24 cellular contexts compared by ENCODE assay signal in the genomic region with DNA sequence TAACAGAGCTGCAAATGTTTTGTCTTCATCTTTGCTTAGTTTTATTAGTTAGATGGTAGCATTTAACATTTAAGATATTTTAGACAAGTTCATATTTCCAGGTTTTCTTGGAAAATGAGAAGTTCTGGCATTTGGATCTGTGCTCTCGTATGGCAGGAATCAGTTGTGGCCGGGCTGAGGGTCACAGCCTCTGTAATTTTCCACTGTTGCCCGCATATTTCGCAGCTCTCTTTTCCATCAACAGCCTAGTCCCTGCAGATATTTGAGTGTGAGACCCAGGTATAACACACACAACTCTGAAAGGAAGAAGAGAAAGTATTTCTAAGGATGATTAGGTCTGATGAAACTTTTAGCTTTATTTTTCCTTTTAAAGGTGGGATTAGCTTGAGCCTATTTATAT.
A peak's percentile ranks its signal among the peaks of the same experiment; 100 is the strongest.
DNase-seq lines count a peak whose midpoint lies in the region; ATAC-seq and TF ChIP-seq lines count a peak whose summit lies in the region.
"Had no signal": no experiment of that assay in that cellular context is flagged by ENCODE, and none has a peak within 500 bp of the region (broad histone marks: within the 10 kb centered on the region; RNA-seq: fewer than 3 reads in every experiment).

No MANE protein-coding gene starts in this region.

- H3K23ac ChIP-seq in mesendoderm (ENCODE audit: low read length), result no peak overlapping the region

- H3K4me1 ChIP-seq in mesendoderm (ENCODE audit: control insufficient read depth, low read depth, low read length), result no peaks in the 10 kb centered on the region

- H3K27ac ChIP-seq in mesendoderm (ENCODE audit: low read depth, low read length), result no peak overlapping the region
- H3K27ac ChIP-seq: HL-60, PC-9, SK-N-MC had no signal

- H3K79me1 ChIP-seq in mesendoderm (ENCODE audit: low read length), result no peaks in the 10 kb centered on the region

- no peak overlapping the region for H4K8ac ChIP-seq in mesendoderm (ENCODE audit: low read depth, low read length)

- no peak overlapping the region for H2AK5ac ChIP-seq in mesendoderm (ENCODE audit: low read length)

- H3K4me2 ChIP-seq in mesendoderm (ENCODE audit: low read length), result no peak overlapping the region
- H3K4me2 ChIP-seq: PC-9 had no signal

- H2BK5ac ChIP-seq in mesendoderm (ENCODE audit: low read length), result no peak overlapping the region

- no peak for DNase-seq in T-helper 2 cell treated with Interferon-gamma antibody and Interleukin-4, amounts not matched to agents 5 μg/mL and 100 μg/mL, for 36 hours (ENCODE audit: low spot score)
- DNase-seq in T-helper 2 cell, result no peak
- DNase-seq in WTC11 (ENCODE audit: low spot score), result no peak
- no peak for DNase-seq in D341Med (ENCODE audit: low spot score)
- no peak for DNase-seq in germinal center (ENCODE audit: low spot score)
- DNase-seq in mesendoderm, result no peak
- DNase-seq: 8988T; AML-193; C1 segment of cervical spinal cord; CD8-positive, alpha-beta T cell; DMS53; GDM1; NCI-H1417; NCI-H1694 treated with DMSO at 0.1 percent for 48 hours; NCI-H2107; NCI-H446 treated with DMSO at 0.1 percent for 48 hours; NCI-H526 treated with DMSO at 0.1 percent for 48 hours; PC-9; RPMI8226; SHP77 had no signal

- H3K79me2 ChIP-seq in mesendoderm (ENCODE audit: control insufficient read depth, insufficient read depth, low read length), result no peaks in the 10 kb centered on the region

- CTCF ChIA-PET in WTC11 (lab: Charles Lee), result interaction anchor here (0.9 to 1.3 kb wide), 2 partner anchors 17 to 22 kb away, joined by 3 to 4 read pairs; no protein-coding TSS in a partner anchor

- no peaks in the 10 kb centered on the region for H3K27me3 Mint-ChIP-seq in T-helper 2 cell treated with Interferon-gamma antibody and Interleukin-4, amounts not matched to agents 5 μg/mL and 100 μg/mL, for 36 hours (ENCODE audit: low read depth)
- H3K27me3 Mint-ChIP-seq in WTC11 (ENCODE audit: low read depth) (no peaks in the 10 kb centered on the region), nephron (ENCODE audit: low read depth) (no peaks in the 10 kb centered on the region)

- H3K27ac Mint-ChIP-seq in T-helper 2 cell treated with Interferon-gamma antibody and Interleukin-4, amounts not matched to agents 5 μg/mL and 100 μg/mL, for 36 hours, result peak overlapping the region; percentile 21
- H3K27ac Mint-ChIP-seq in WTC11 (peak overlapping the region; percentile 59; the same call in 1 of the 2 replicates), nephron (peak overlapping the region; percentile 38 to 87 (median 85))
- H3K27ac Mint-ChIP-seq: CD8-positive, alpha-beta T cell had no signal

- TF ChIP-seq CTCF in WTC11 (IDR thresholded peaks at IDR 0.05) (no peak), nephron (IDR thresholded peaks at IDR 0.05; ENCODE audit: unreplicated experiment in 3 of 3) (no peak)

- no peak overlapping the region for H3K4ac ChIP-seq in mesendoderm (ENCODE audit: low read depth, low read length)

- H2BK15ac ChIP-seq in mesendoderm (replicated peaks; ENCODE audit: low read depth), result no peak overlapping the region

- H3K4me3 Mint-ChIP-seq in T-helper 2 cell treated with Interferon-gamma antibody and Interleukin-4, amounts not matched to agents 5 μg/mL and 100 μg/mL, for 36 hours, result no peak overlapping the region
- H3K4me3 Mint-ChIP-seq in WTC11 (no peak overlapping the region), nephron (no peak overlapping the region)
- H3K4me3 Mint-ChIP-seq: CD8-positive, alpha-beta T cell had no signal

- no peak overlapping the region for H3K56ac ChIP-seq in mesendoderm (ENCODE audit: low read length)

- WGBS in mesendoderm (ENCODE audit: extremely low coverage, insufficient coverage, low lambda C conversion rate), result no CpG with 5 or more reads among the region's 4 CpGs

- no peak overlapping the region for H3K18ac ChIP-seq in mesendoderm (ENCODE audit: low read length)

- H4K5ac ChIP-seq in mesendoderm (ENCODE audit: low read length), result no peak overlapping the region

- no peak overlapping the region for H3K9ac ChIP-seq in mesendoderm (ENCODE audit: low read length)

- peaks cover 4% of the 10 kb centered on the region for H3K4me1 Mint-ChIP-seq in T-helper 2 cell treated with Interferon-gamma antibody and Interleukin-4, amounts not matched to agents 5 μg/mL and 100 μg/mL, for 36 hours (ENCODE audit: low read depth)
- H3K4me1 Mint-ChIP-seq in WTC11, result peaks cover 17% of the 10 kb centered on the region
- peaks cover 41% of the 10 kb centered on the region for H3K4me1 Mint-ChIP-seq in nephron

- H3K27me3 ChIP-seq in mesendoderm (ENCODE audit: insufficient read depth, low read length, poor library complexity), result no peaks in the 10 kb centered on the region

- ATAC-seq in WTC11, result peak; percentile 61
- no peak for ATAC-seq in GM19397 (IDR thresholded peaks at IDR 0.05; ENCODE audit: unreplicated experiment)
- ATAC-seq: CD8-positive, alpha-beta T cell had no signal

- H3K36me3 ChIP-seq in mesendoderm (ENCODE audit: control insufficient read depth, insufficient read depth, low read length), result no peaks in the 10 kb centered on the region

- no peak overlapping the region for H3K4me3 ChIP-seq in mesendoderm (ENCODE audit: low read length)
- H3K4me3 ChIP-seq: PC-9, SK-N-MC had no signal

- no peak overlapping the region for H2BK120ac ChIP-seq in mesendoderm (ENCODE audit: low read depth, low read length)

- POLR2A ChIA-PET in WTC11 (lab: Charles Lee), result no interaction called here

- H3K36me3 Mint-ChIP-seq in T-helper 2 cell treated with Interferon-gamma antibody and Interleukin-4, amounts not matched to agents 5 μg/mL and 100 μg/mL, for 36 hours (ENCODE audit: low read depth), result no peaks in the 10 kb centered on the region
- H3K36me3 Mint-ChIP-seq in WTC11, result no peaks in the 10 kb centered on the region
- H3K36me3 Mint-ChIP-seq in nephron (ENCODE audit: low read depth), result no peaks in the 10 kb centered on the region
- H3K36me3 Mint-ChIP-seq: CD8-positive, alpha-beta T cell had no signal

- H3K9me3 Mint-ChIP-seq in T-helper 2 cell treated with Interferon-gamma antibody and Interleukin-4, amounts not matched to agents 5 μg/mL and 100 μg/mL, for 36 hours, result no peaks in the 10 kb centered on the region
- H3K9me3 Mint-ChIP-seq in WTC11 (no peaks in the 10 kb centered on the region), nephron (no peaks in the 10 kb centered on the region)
- H3K9me3 Mint-ChIP-seq: CD8-positive, alpha-beta T cell had no signal

TF ChIP-seq in WTC11, 78 proteins besides CTCF, POLR2A, EP300 and RAD21 (continues in another document):
- TF ChIP-seq TP53 (CRISPR knock-in tag; IDR thresholded peaks at IDR 0.05) (no peak), ZNF423 (CRISPR knock-in tag; IDR thresholded peaks at IDR 0.05) (no peak), ZNF416 (CRISPR knock-in tag; IDR thresholded peaks at IDR 0.05) (no peak), IRF1 (CRISPR knock-in tag; IDR thresholded peaks at IDR 0.05) (no peak), NR3C1 (CRISPR knock-in tag; conservative IDR thresholded peaks at IDR 0.05; ENCODE audit: low read depth) (no peak), ATF1 (CRISPR knock-in tag; IDR thresholded peaks at IDR 0.05) (no peak), RELA (CRISPR knock-in tag; IDR thresholded peaks at IDR 0.05; ENCODE audit: borderline replicate concordance) (no peak), EMX1 (CRISPR knock-in tag; IDR thresholded peaks at IDR 0.05) (no peak)
- TF ChIP-seq, protein P1, sequence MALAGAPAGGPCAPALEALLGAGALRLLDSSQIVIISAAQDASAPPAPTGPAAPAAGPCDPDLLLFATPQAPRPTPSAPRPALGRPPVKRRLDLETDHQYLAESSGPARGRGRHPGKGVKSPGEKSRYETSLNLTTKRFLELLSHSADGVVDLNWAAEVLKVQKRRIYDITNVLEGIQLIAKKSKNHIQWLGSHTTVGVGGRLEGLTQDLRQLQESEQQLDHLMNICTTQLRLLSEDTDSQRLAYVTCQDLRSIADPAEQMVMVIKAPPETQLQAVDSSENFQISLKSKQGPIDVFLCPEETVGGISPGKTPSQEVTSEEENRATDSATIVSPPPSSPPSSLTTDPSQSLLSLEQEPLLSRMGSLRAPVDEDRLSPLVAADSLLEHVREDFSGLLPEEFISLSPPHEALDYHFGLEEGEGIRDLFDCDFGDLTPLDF (CRISPR knock-in tag; IDR thresholded peaks at IDR 0.05), result no peak
- TF ChIP-seq, protein P2, sequence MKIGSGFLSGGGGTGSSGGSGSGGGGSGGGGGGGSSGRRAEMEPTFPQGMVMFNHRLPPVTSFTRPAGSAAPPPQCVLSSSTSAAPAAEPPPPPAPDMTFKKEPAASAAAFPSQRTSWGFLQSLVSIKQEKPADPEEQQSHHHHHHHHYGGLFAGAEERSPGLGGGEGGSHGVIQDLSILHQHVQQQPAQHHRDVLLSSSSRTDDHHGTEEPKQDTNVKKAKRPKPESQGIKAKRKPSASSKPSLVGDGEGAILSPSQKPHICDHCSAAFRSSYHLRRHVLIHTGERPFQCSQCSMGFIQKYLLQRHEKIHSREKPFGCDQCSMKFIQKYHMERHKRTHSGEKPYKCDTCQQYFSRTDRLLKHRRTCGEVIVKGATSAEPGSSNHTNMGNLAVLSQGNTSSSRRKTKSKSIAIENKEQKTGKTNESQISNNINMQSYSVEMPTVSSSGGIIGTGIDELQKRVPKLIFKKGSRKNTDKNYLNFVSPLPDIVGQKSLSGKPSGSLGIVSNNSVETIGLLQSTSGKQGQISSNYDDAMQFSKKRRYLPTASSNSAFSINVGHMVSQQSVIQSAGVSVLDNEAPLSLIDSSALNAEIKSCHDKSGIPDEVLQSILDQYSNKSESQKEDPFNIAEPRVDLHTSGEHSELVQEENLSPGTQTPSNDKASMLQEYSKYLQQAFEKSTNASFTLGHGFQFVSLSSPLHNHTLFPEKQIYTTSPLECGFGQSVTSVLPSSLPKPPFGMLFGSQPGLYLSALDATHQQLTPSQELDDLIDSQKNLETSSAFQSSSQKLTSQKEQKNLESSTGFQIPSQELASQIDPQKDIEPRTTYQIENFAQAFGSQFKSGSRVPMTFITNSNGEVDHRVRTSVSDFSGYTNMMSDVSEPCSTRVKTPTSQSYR (CRISPR knock-in tag; IDR thresholded peaks at IDR 0.05), result no peak

Comparison
In these comparisons a context has a peak if more than half of its experiments do, and no peak if none do; other contexts are left out.
1. H3K27ac Mint-ChIP-seq: peak in every context shown above with its lines; median percentile 85 in nephron; 59 in WTC11; 21 in T-helper 2 cell treated with Interferon-gamma antibody and Interleukin-4, amounts not matched to agents 5 μg/mL and 100 μg/mL, for 36 hours.